Comparison of ENCODE assay signal across 1 cellular context in the genomic region with DNA sequence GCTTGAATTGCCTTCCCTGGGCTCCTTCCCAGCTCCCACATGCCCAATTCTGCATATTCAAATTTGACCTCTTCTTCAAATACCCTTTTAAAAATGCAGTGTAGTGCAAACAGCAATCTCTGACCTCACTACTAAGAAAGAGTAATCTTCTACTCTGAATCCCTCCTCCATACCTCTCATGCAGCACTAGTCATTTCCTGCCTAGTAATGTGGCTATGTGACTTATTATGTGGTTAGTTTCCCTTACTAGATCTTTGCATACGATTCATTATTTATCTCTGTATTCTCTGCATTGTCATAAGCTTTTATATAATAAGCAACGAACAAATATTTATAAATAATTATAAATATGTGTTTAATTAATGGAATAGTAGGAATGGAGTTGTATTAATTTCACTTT.
TF ChIP-seq lines count a peak whose summit lies in the region.

No MANE protein-coding gene starts in this region.

TF ChIP-seq in WTC11, 78 proteins besides CTCF, POLR2A, EP300 and RAD21 (continued from another document):
- TF ChIP-seq, protein P1, sequence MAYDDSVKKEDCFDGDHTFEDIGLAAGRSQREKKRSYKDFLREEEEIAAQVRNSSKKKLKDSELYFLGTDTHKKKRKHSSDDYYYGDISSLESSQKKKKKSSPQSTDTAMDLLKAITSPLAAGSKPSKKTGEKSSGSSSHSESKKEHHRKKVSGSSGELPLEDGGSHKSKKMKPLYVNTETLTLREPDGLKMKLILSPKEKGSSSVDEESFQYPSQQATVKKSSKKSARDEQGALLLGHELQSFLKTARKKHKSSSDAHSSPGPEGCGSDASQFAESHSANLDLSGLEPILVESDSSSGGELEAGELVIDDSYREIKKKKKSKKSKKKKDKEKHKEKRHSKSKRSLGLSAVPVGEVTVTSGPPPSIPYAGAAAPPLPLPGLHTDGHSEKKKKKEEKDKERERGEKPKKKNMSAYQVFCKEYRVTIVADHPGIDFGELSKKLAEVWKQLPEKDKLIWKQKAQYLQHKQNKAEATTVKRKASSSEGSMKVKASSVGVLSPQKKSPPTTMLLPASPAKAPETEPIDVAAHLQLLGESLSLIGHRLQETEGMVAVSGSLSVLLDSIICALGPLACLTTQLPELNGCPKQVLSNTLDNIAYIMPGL (CRISPR knock-in tag; IDR thresholded peaks at IDR 0.05): no peak
- TF ChIP-seq SOX15 (CRISPR knock-in tag; IDR thresholded peaks at IDR 0.05) (no peak), TEAD4 (CRISPR knock-in tag; IDR thresholded peaks at IDR 0.05) (no peak), ZNF396 (CRISPR knock-in tag; IDR thresholded peaks at IDR 0.05; ENCODE audit: borderline replicate concordance) (no peak)
